17 cellular contexts compared by ENCODE assay signal in the genomic region with DNA sequence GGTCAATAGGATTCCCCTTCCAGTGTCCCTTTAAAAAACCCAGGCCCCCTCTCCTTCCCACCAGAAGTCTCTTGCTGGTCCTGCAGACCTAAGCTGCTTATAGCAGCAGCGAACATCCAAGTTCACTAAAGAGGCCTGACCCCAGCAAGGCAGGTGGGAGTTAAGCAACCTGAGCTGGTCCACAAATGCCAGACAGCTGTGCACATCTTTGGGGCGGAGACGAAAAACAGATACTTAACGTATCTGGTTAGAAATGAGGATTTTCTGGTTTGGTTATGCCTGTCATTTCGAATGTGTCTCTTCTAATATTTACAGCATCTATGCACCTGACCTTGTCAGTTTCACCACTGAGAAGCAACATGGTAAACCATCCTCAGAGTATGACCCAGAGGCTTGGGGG.
DNase-seq lines count a peak whose midpoint lies in the region; ATAC-seq and TF ChIP-seq lines count a peak whose summit lies in the region.
"Had no signal": no experiment of that assay in that cellular context is flagged by ENCODE, and none has a peak within 500 bp of the region (broad histone marks: within the 10 kb centered on the region; RNA-seq: fewer than 3 reads in every experiment).

No MANE protein-coding gene starts in this region.

- TF ChIP-seq CTCF in type B pancreatic cell (conservative IDR thresholded peaks at IDR 0.05) (no peak), coronary artery (IDR thresholded peaks at IDR 0.05) (no peak)

- H3K27me3 Mint-ChIP-seq in type B pancreatic cell, result peaks cover 7% of the 10 kb centered on the region
- peaks cover 18 to 48% of the 10 kb centered on the region in 2 donors for H3K27me3 Mint-ChIP-seq in natural killer cell treated with Interleukin-12 subunit alpha and Interleukin-12 subunit beta and Interleukin-15 and Interleukin-18, amount 100 ng/mL, for 72 hours

- no peak for ATAC-seq in natural killer cell treated with Interleukin-12 subunit alpha and Interleukin-12 subunit beta and Interleukin-15 and Interleukin-18, amount 100 ng/mL, for 72 hours
- ATAC-seq: CD8-positive, alpha-beta T cell; HCT116 had no signal

- peak overlapping the region; percentile 69 for H3K27ac Mint-ChIP-seq in type B pancreatic cell
- no peak overlapping the region for H3K27ac Mint-ChIP-seq in natural killer cell treated with Interleukin-12 subunit alpha and Interleukin-12 subunit beta and Interleukin-15 and Interleukin-18, amount 100 ng/mL, for 72 hours
- H3K27ac Mint-ChIP-seq: CD8-positive, alpha-beta T cell had no signal

- peak overlapping the region; percentile 16 for H3K4me3 Mint-ChIP-seq in type B pancreatic cell
- no peak overlapping the region for H3K4me3 Mint-ChIP-seq in natural killer cell treated with Interleukin-12 subunit alpha and Interleukin-12 subunit beta and Interleukin-15 and Interleukin-18, amount 100 ng/mL, for 72 hours
- H3K4me3 Mint-ChIP-seq: CD14-positive monocyte; CD8-positive, alpha-beta T cell had no signal

- H3K9me3 Mint-ChIP-seq in type B pancreatic cell, result no peaks in the 10 kb centered on the region
- no peaks in the 10 kb centered on the region for H3K9me3 Mint-ChIP-seq in natural killer cell treated with Interleukin-12 subunit alpha and Interleukin-12 subunit beta and Interleukin-15 and Interleukin-18, amount 100 ng/mL, for 72 hours
- H3K9me3 Mint-ChIP-seq: CD14-positive monocyte; CD8-positive, alpha-beta T cell had no signal

- H3K36me3 ChIP-seq in SJCRH30, result no peaks in the 10 kb centered on the region

- H3K27me3 ChIP-seq in SJCRH30, result no peaks in the 10 kb centered on the region

- DNase-seq in NCI-H748 (lab: John Stamatoyannopoulos, UW; ENCODE audit: unreplicated experiment) (peak; percentile 72), NCI-H748 treated with DMSO at 0.1 percent for 48 hours (lab: John Stamatoyannopoulos, UW) (no peak), NCI-H524 (lab: John Stamatoyannopoulos, UW) (peak; percentile 67 to 90), SJCRH30 (peak; percentile 92 to 98), type B pancreatic cell (ENCODE audit: extremely low spot score, unreplicated experiment) (no peak), coronary artery (ENCODE audit: low spot score) (no peak)
- no peak for DNase-seq in stimulated activated CD4-positive, alpha-beta T cell treated with anti-CD3 and anti-CD28 coated beads, Interleukin-1b, Interleukin-23, amount 100 ng/mL, for 48 hours
- DNase-seq in natural killer cell treated with Interleukin-12 subunit alpha and Interleukin-12 subunit beta and Interleukin-15 and Interleukin-18, amount 100 ng/mL, for 72 hours (ENCODE audit: low spot score), result no peak
- DNase-seq: CD8-positive, alpha-beta T cell; COR-L47; DMS153; DMS79 treated with DMSO at 0.1 percent for 48 hours; EL; GM23248 had no signal

- peaks cover 41% of the 10 kb centered on the region for H3K4me1 ChIP-seq in SJCRH30

- H3K27ac ChIP-seq in SJCRH30 (peak overlapping the region; percentile 29), coronary artery (no peak overlapping the region)
- H3K27ac ChIP-seq: 22Rv1, GM23248 had no signal

- no peak overlapping the region for H3K4me3 ChIP-seq in SJCRH30
- no peak overlapping the region for H3K4me3 ChIP-seq in coronary artery
- H3K4me3 ChIP-seq: GM23248 had no signal

- H3K4me1 Mint-ChIP-seq in type B pancreatic cell (ENCODE audit: unreplicated experiment), result no peaks in the 10 kb centered on the region
- H3K4me1 Mint-ChIP-seq in natural killer cell treated with Interleukin-12 subunit alpha and Interleukin-12 subunit beta and Interleukin-15 and Interleukin-18, amount 100 ng/mL, for 72 hours (ENCODE audit: low read depth in 2 of 2), result no peaks in the 10 kb centered on the region
- H3K4me1 Mint-ChIP-seq: CD14-positive monocyte had no signal

- no peaks in the 10 kb centered on the region for H3K9me3 ChIP-seq in SJCRH30 (replicated peaks)

- H3K36me3 Mint-ChIP-seq in type B pancreatic cell, result no peaks in the 10 kb centered on the region
- H3K36me3 Mint-ChIP-seq in natural killer cell treated with Interleukin-12 subunit alpha and Interleukin-12 subunit beta and Interleukin-15 and Interleukin-18, amount 100 ng/mL, for 72 hours, result no peaks in the 10 kb centered on the region
- H3K36me3 Mint-ChIP-seq: CD14-positive monocyte; CD8-positive, alpha-beta T cell had no signal

Comparison
In these comparisons a context has a peak if more than half of its experiments do, and no peak if none do; other contexts are left out.
1. DNase-seq: peak in NCI-H748 (single experiment), NCI-H524 (2 of 2) and SJCRH30 (2 of 2); none in NCI-H748 treated with DMSO at 0.1 percent for 48 hours (single experiment), type B pancreatic cell (single experiment), stimulated activated CD4-positive, alpha-beta T cell treated with anti-CD3 and anti-CD28 coated beads, Interleukin-1b, Interleukin-23, amount 100 ng/mL, for 48 hours (single experiment), natural killer cell treated with Interleukin-12 subunit alpha and Interleukin-12 subunit beta and Interleukin-15 and Interleukin-18, amount 100 ng/mL, for 72 hours (single experiment) and coronary artery (single experiment).